ENCODE assay signal across 18 cellular contexts in genomic region chr3:88528494-88528893, GRCh38.
A peak's percentile ranks its signal among the peaks of the same experiment; 100 is the strongest.
DNase-seq lines count a peak whose midpoint lies in the region; ATAC-seq, FAIRE-seq and TF ChIP-seq lines count a peak whose summit lies in the region.
"Had no signal": no experiment of that assay in that cellular context is flagged by ENCODE, and none has a peak within 500 bp of the region (broad histone marks: within the 10 kb centered on the region; RNA-seq: fewer than 3 reads in every experiment).

No MANE protein-coding gene starts in this region.

- H2AK5ac ChIP-seq in H9 (ENCODE audit: insufficient read length, low read length) (no peak overlapping the region), H1 (ENCODE audit: low read depth, low read length) (0 out of 2 replicates have a peak overlapping the region, but pooled peaks have one; percentile 10), neuronal stem cell (ENCODE audit: low read depth, low read length) (no peak overlapping the region)

- TF ChIP-seq CTCF in H9 (conservative IDR thresholded peaks at IDR 0.05) (no peak), H1 (IDR thresholded peaks at IDR 0.05; ENCODE audit: control extremely low read depth in 1 of 3, insufficient read depth in 1 of 3, low read depth in 1 of 3, low read length in 3 of 3) (no peak)

- H3K9me3 Mint-ChIP-seq in H9: peaks cover 0 to 10% of the 10 kb centered on the region in 2 experiments; a peak in 3 of 5 replicates
- peaks cover 23% of the 10 kb centered on the region for H3K9me3 Mint-ChIP-seq in stimulated activated effector memory CD8-positive, alpha-beta T cell treated with anti-CD3 and anti-CD28 coated beads, Interleukin-12 subunit alpha, Interleukin-12 subunit beta, amount 100 ng/mL, for 72 hours
- peaks cover 7% of the 10 kb centered on the region for H3K9me3 Mint-ChIP-seq in T-helper 2 cell treated with Interferon-gamma antibody and Interleukin-4, amounts not matched to agents 5 μg/mL and 100 μg/mL, for 36 hours

- no peaks in the 10 kb centered on the region for H3K4me1 ChIP-seq in H9 (ENCODE audit: insufficient read depth, low read length)
- no peaks in the 10 kb centered on the region for H3K4me1 ChIP-seq in H1 (replicated peaks in 1 of 4; ENCODE audit: control insufficient read depth in 3 of 4, insufficient read depth in 4 of 4, low read length in 3 of 4)
- H3K4me1 ChIP-seq in neuronal stem cell (ENCODE audit: control insufficient read depth in 2 of 2, insufficient read depth in 1 of 2, low read depth in 1 of 2, low read length in 2 of 2): peaks cover 0 to 1% of the 10 kb centered on the region in 2 donors
- H3K4me1 ChIP-seq: BLaER1 had no signal

- no peak for TF ChIP-seq RAD21 in H1 (IDR thresholded peaks at IDR 0.05 in 1 of 2, conservative IDR thresholded peaks at IDR 0.05 in 1 of 2; ENCODE audit: low read depth in 2 of 2, low read length in 2 of 2)

- peak overlapping the region in 2 of 3 experiments; percentile 59 to 85; a peak in 2 of 7 replicates for H3K27ac Mint-ChIP-seq in H9
- H3K27ac Mint-ChIP-seq in stimulated activated effector memory CD8-positive, alpha-beta T cell treated with anti-CD3 and anti-CD28 coated beads, Interleukin-12 subunit alpha, Interleukin-12 subunit beta, amount 100 ng/mL, for 72 hours: no peak overlapping the region
- no peak overlapping the region for H3K27ac Mint-ChIP-seq in T-helper 2 cell treated with Interferon-gamma antibody and Interleukin-4, amounts not matched to agents 5 μg/mL and 100 μg/mL, for 36 hours
- H3K27ac Mint-ChIP-seq: CD14-positive monocyte; CD4-positive, alpha-beta memory T cell; HFFc6 had no signal

- H2BK20ac ChIP-seq in H9 (ENCODE audit: low read depth, low read length, poor library complexity, severe bottlenecking) (no peak overlapping the region), H1 (ENCODE audit: low read length) (no peak overlapping the region)

- H3K36me3 Mint-ChIP-seq in H9 (ENCODE audit: insufficient read depth in 1 of 3, low read depth in 3 of 3): no peaks in the 10 kb centered on the region; a peak in 3 of 7 replicates
- H3K36me3 Mint-ChIP-seq in stimulated activated effector memory CD8-positive, alpha-beta T cell treated with anti-CD3 and anti-CD28 coated beads, Interleukin-12 subunit alpha, Interleukin-12 subunit beta, amount 100 ng/mL, for 72 hours: no peaks in the 10 kb centered on the region
- H3K36me3 Mint-ChIP-seq in T-helper 2 cell treated with Interferon-gamma antibody and Interleukin-4, amounts not matched to agents 5 μg/mL and 100 μg/mL, for 36 hours (ENCODE audit: low read depth): no peaks in the 10 kb centered on the region
- H3K36me3 Mint-ChIP-seq: CD14-positive monocyte; CD4-positive, alpha-beta memory T cell had no signal

- peak; percentile 21 for ATAC-seq in stimulated activated effector memory CD8-positive, alpha-beta T cell treated with anti-CD3 and anti-CD28 coated beads, Interleukin-12 subunit alpha, Interleukin-12 subunit beta, amount 100 ng/mL, for 72 hours
- ATAC-seq: GM12878, HCT116 had no signal

- H4K8ac ChIP-seq in H9 (replicated peaks; ENCODE audit: insufficient read length, low read depth, low read length) (no peak overlapping the region), H1 (ENCODE audit: extremely low read depth, insufficient read depth, low read length) (no peak overlapping the region), neuronal stem cell (ENCODE audit: low read depth, low read length) (no peak overlapping the region)

- no peak overlapping the region for H4K5ac ChIP-seq in H9 (ENCODE audit: insufficient read length, low read depth, low read length)
- H4K5ac ChIP-seq in H1 (ENCODE audit: insufficient read length, low read depth, low read length): no peak overlapping the region

- H3K27me3 Mint-ChIP-seq in H9 (ENCODE audit: low read depth): no peaks in the 10 kb centered on the region; the same call in 1 of the 2 replicates
- H3K27me3 Mint-ChIP-seq in T-helper 2 cell treated with Interferon-gamma antibody and Interleukin-4, amounts not matched to agents 5 μg/mL and 100 μg/mL, for 36 hours (ENCODE audit: low read depth): no peaks in the 10 kb centered on the region
- H3K27me3 Mint-ChIP-seq: CD4-positive, alpha-beta memory T cell had no signal

- H2BK120ac ChIP-seq in H9 (ENCODE audit: low read depth, low read length, poor library complexity, severe bottlenecking) (no peak overlapping the region), H1 (replicated peaks; ENCODE audit: low read depth, low read length) (no peak overlapping the region), neuronal stem cell (ENCODE audit: low read depth, low read length) (no peak overlapping the region)

- H3K4me3 ChIP-seq in H1 (ENCODE audit: extremely low read depth in 1 of 4, insufficient read depth in 2 of 4, low read depth in 3 of 4, low read length in 4 of 4): no peak overlapping the region
- H3K4me3 ChIP-seq in neuronal stem cell (ENCODE audit: low read length in 2 of 2): peak overlapping the region in 1 of 2 donors; percentile 7
- H3K4me3 ChIP-seq: BLaER1, GM12878 had no signal

- H2BK12ac ChIP-seq in H9 (ENCODE audit: insufficient read length, low read depth, low read length) (no peak overlapping the region), H1 (ENCODE audit: low read depth, low read length) (no peak overlapping the region), neuronal stem cell (ENCODE audit: low read length) (no peak overlapping the region)

- no peak for TF ChIP-seq POLR2A in H1 (IDR thresholded peaks at IDR 0.05; ENCODE audit: control extremely low read depth in 1 of 2, low read depth in 2 of 2, low read length in 2 of 2)

- FAIRE-seq in H1 (lab: Jason Lieb, UNC): no peak
- FAIRE-seq: GM12878, GM19239 had no signal

- H3K79me2 ChIP-seq in H9 (ENCODE audit: insufficient read depth, low read length) (no peaks in the 10 kb centered on the region), H1 (ENCODE audit: control insufficient read depth in 1 of 2, insufficient read depth in 2 of 2, low read length in 2 of 2) (no peaks in the 10 kb centered on the region)

- H3K23me2 ChIP-seq in H9 (ENCODE audit: insufficient read length, low read depth, low read length, poor library complexity, severe bottlenecking) (no peaks in the 10 kb centered on the region), H1 (ENCODE audit: low read depth, low read length) (no peaks in the 10 kb centered on the region)

- H3K14ac ChIP-seq in H9 (ENCODE audit: insufficient read depth, low read length) (no peak overlapping the region), H1 (ENCODE audit: insufficient read length) (no peak overlapping the region), neuronal stem cell (ENCODE audit: low read length) (peak overlapping the region; percentile 57)

- H3K27me3 ChIP-seq in H9 (ENCODE audit: insufficient read depth, low read length) (no peaks in the 10 kb centered on the region), H1 (replicated peaks in 1 of 4; ENCODE audit: control insufficient read depth in 3 of 4, extremely low read depth in 1 of 4, insufficient read depth in 3 of 4, low read length in 3 of 4) (no peaks in the 10 kb centered on the region), neuronal stem cell (ENCODE audit: control insufficient read depth in 3 of 3, insufficient read depth in 3 of 3, low read depth in 1 of 3, low read length in 3 of 3) (no peaks in the 10 kb centered on the region)
- H3K27me3 ChIP-seq: BLaER1 had no signal

- no peaks in the 10 kb centered on the region for H3K4me1 Mint-ChIP-seq in H9
- H3K4me1 Mint-ChIP-seq in stimulated activated effector memory CD8-positive, alpha-beta T cell treated with anti-CD3 and anti-CD28 coated beads, Interleukin-12 subunit alpha, Interleukin-12 subunit beta, amount 100 ng/mL, for 72 hours: no peaks in the 10 kb centered on the region
- no peaks in the 10 kb centered on the region for H3K4me1 Mint-ChIP-seq in T-helper 2 cell treated with Interferon-gamma antibody and Interleukin-4, amounts not matched to agents 5 μg/mL and 100 μg/mL, for 36 hours (ENCODE audit: low read depth)
- H3K4me1 Mint-ChIP-seq: CD14-positive monocyte; CD4-positive, alpha-beta memory T cell had no signal

- H3K79me1 ChIP-seq in H9 (ENCODE audit: insufficient read depth, low read depth, low read length, poor library complexity, severe bottlenecking) (no peaks in the 10 kb centered on the region), H1 (ENCODE audit: low read depth, low read length) (no peaks in the 10 kb centered on the region), neuronal stem cell (ENCODE audit: low read depth, low read length) (no peaks in the 10 kb centered on the region)

- no peak overlapping the region; a peak in 1 of 5 replicates for H3K4me3 Mint-ChIP-seq in H9
- H3K4me3 Mint-ChIP-seq in stimulated activated effector memory CD8-positive, alpha-beta T cell treated with anti-CD3 and anti-CD28 coated beads, Interleukin-12 subunit alpha, Interleukin-12 subunit beta, amount 100 ng/mL, for 72 hours: no peak overlapping the region
- H3K4me3 Mint-ChIP-seq in T-helper 2 cell treated with Interferon-gamma antibody and Interleukin-4, amounts not matched to agents 5 μg/mL and 100 μg/mL, for 36 hours: no peak overlapping the region
- H3K4me3 Mint-ChIP-seq: CD14-positive monocyte; CD4-positive, alpha-beta memory T cell; HFFc6 had no signal

- CTCF ChIA-PET in H1 (lab: Charles Lee; ENCODE audit: partially characterized antibody): interaction anchor here (1.3 kb wide), 1 partner anchor 15 kb away, joined by 3 read pairs; no protein-coding TSS in a partner anchor

- no peak overlapping the region for H3K56ac ChIP-seq in H9 (ENCODE audit: insufficient read length, low read depth, low read length)
- H3K56ac ChIP-seq in H1 (replicated peaks; ENCODE audit: insufficient read length, low read depth, low read length): no peak overlapping the region

- H3K36me3 ChIP-seq in H1 (ENCODE audit: control insufficient read depth in 2 of 4, insufficient read depth in 4 of 4, low read length in 3 of 4) (no peaks in the 10 kb centered on the region), neuronal stem cell (replicated peaks in 1 of 2; ENCODE audit: control insufficient read depth in 2 of 2, insufficient read depth in 2 of 2, low read length in 2 of 2) (no peaks in the 10 kb centered on the region)
- H3K36me3 ChIP-seq: BLaER1 had no signal

- H2AFZ ChIP-seq in H9 (ENCODE audit: low read length) (no peak overlapping the region), H1 (ENCODE audit: low read length) (no peak overlapping the region), neuronal stem cell (ENCODE audit: low read length) (no peak overlapping the region)

- no peak for TF ChIP-seq EP300 in H1 (IDR thresholded peaks at IDR 0.05; ENCODE audit: borderline replicate concordance in 1 of 2, low read depth in 2 of 2, low read length in 2 of 2)

- H3K18ac ChIP-seq in H9 (ENCODE audit: insufficient read length, low read depth, low read length) (no peak overlapping the region), H1 (ENCODE audit: extremely low read depth, low read length) (no peak overlapping the region), neuronal stem cell (ENCODE audit: low read length) (peak overlapping the region; percentile 68)

- H3K23ac ChIP-seq in H9 (ENCODE audit: insufficient read length, low read depth, low read length) (no peak overlapping the region), H1 (ENCODE audit: insufficient read length) (no peak overlapping the region), neuronal stem cell (ENCODE audit: low read depth, low read length, poor library complexity) (peak overlapping the region; percentile 21)

- H4K91ac ChIP-seq in H9 (ENCODE audit: insufficient read length, low read depth, low read length) (no peak overlapping the region), H1 (replicated peaks; ENCODE audit: insufficient read length, low read length) (no peak overlapping the region), neuronal stem cell (ENCODE audit: low read depth, low read length, poor library complexity) (no peak overlapping the region)

- H2BK15ac ChIP-seq in H9 (ENCODE audit: low read depth, low read length) (no peak overlapping the region), H1 (ENCODE audit: low read length) (0 out of 2 replicates have a peak overlapping the region, but pooled peaks have one; percentile 5), neuronal stem cell (ENCODE audit: low read length) (peak overlapping the region; percentile 60)

- no peaks in the 10 kb centered on the region for H4K20me1 ChIP-seq in H9 (ENCODE audit: control insufficient read depth, insufficient read depth, insufficient read length)
- H4K20me1 ChIP-seq in H1 (replicated peaks in 1 of 2; ENCODE audit: control insufficient read depth in 1 of 2, insufficient read depth in 2 of 2, low read length in 2 of 2): no peaks in the 10 kb centered on the region
- H4K20me1 ChIP-seq: BLaER1 had no signal

- H3K9me3 ChIP-seq in H9 (ENCODE audit: control insufficient read depth, low read depth, low read length): no peaks in the 10 kb centered on the region
- H3K9me3 ChIP-seq in H1 (ENCODE audit: insufficient read depth in 2 of 2, low read depth in 1 of 2, low read length in 1 of 2): no peaks in the 10 kb centered on the region
- peaks cover 0 to 1% of the 10 kb centered on the region in 2 donors for H3K9me3 ChIP-seq in neuronal stem cell (replicated peaks in 1 of 2; ENCODE audit: control insufficient read depth in 2 of 2, insufficient read depth in 1 of 2, low read depth in 1 of 2, low read length in 2 of 2)
- H3K9me3 ChIP-seq: BLaER1 had no signal

- no peak overlapping the region for H2BK5ac ChIP-seq in H9 (ENCODE audit: insufficient read length, low read length)
- 0 out of 2 replicates have a peak overlapping the region, but pooled peaks have one; percentile 60 for H2BK5ac ChIP-seq in H1 (ENCODE audit: low read depth, low read length)
- H2BK5ac ChIP-seq in neuronal stem cell (ENCODE audit: low read length): peak overlapping the region; percentile 4

- POLR2A ChIA-PET in H1 (lab: Charles Lee; ENCODE audit: partially characterized antibody): no interaction called here

- WGBS in H9 (ENCODE audit: extremely low coverage, insufficient read length, low lambda C conversion rate): no CpG with 5 or more reads among the region's 3 CpGs
- WGBS in H1 (ENCODE audit: extremely low coverage in 1 of 2, insufficient coverage in 1 of 2, insufficient read length in 1 of 2, insufficient replicate concordance in 2 of 2, low coverage in 1 of 2, low lambda C conversion rate in 2 of 2, missing lambda C conversion rate in 1 of 2), 2 experiments: 76% methylated on average over 3 of the region's 3 CpGs; no CpG with 5 or more reads in 1 of the 2 experiments
- no CpG with 5 or more reads among the region's 3 CpGs for whole genome bisulfite sequencing in neuronal stem cell (ENCODE audit: extremely low coverage in 2 of 2, insufficient read length in 2 of 2, insufficient replicate concordance in 1 of 2), 2 donors

- H3K9ac ChIP-seq in H9 (ENCODE audit: extremely low read depth, insufficient read length, low read length) (no peak overlapping the region), H1 (replicated peaks in 1 of 4; ENCODE audit: extremely low read depth in 1 of 4, low read depth in 3 of 4, low read length in 3 of 4) (no peak overlapping the region), neuronal stem cell (ENCODE audit: low read depth, low read length, poor library complexity) (peak overlapping the region; percentile 78)
- H3K9ac ChIP-seq: BLaER1 had no signal

- no peak overlapping the region for H3K27ac ChIP-seq in H9 (ENCODE audit: insufficient read length, low read depth, low read length)
- no peak overlapping the region; the same call in 1 of the 2 replicates for H3K27ac ChIP-seq in H1 (ENCODE audit: low read depth, low read length)
- H3K27ac ChIP-seq in neuronal stem cell (replicated peaks; ENCODE audit: low read length): no peak overlapping the region
- H3K27ac ChIP-seq: BLaER1 had no signal

- DNase-seq in H9 (no peak), H1 (ENCODE audit: low read depth in 1 of 2, low spot score in 2 of 2) (no peak), neuronal stem cell (ENCODE audit: low spot score) (no peak), COLO668 (lab: John Stamatoyannopoulos, UW; ENCODE audit: unreplicated experiment) (no peak), hepatic stellate cell (ENCODE audit: low spot score) (no peak), amniotic stem cell (lab: John Stamatoyannopoulos, UW) (no peak)
- DNase-seq in stimulated activated effector memory CD8-positive, alpha-beta T cell treated with anti-CD3 and anti-CD28 coated beads, Interleukin-12 subunit alpha, Interleukin-12 subunit beta, amount 100 ng/mL, for 72 hours (ENCODE audit: low spot score in 2 of 2): no peak
- no peak for DNase-seq in T-helper 2 cell treated with Interferon-gamma antibody and Interleukin-4, amounts not matched to agents 5 μg/mL and 100 μg/mL, for 36 hours (ENCODE audit: low spot score)
- DNase-seq: 8988T, Calu3, DMS79 treated with DMSO at 0.1 percent for 48 hours, HFFc6 had no signal

- H3K4ac ChIP-seq in H9 (ENCODE audit: low read depth, low read length) (no peak overlapping the region), H1 (replicated peaks; ENCODE audit: insufficient read length, low read depth, low read length) (no peak overlapping the region), neuronal stem cell (ENCODE audit: low read length) (peak overlapping the region; percentile 40)

- no peak overlapping the region for H3T11ph ChIP-seq in H9 (ENCODE audit: low read length)

- H3K4me2 ChIP-seq in H9 (ENCODE audit: insufficient read depth, insufficient read length, low read length) (no peak overlapping the region), H1 (ENCODE audit: insufficient read depth in 1 of 2, low read depth in 2 of 2, low read length in 2 of 2) (no peak overlapping the region), neuronal stem cell (ENCODE audit: insufficient read depth, low read length, poor library complexity, severe bottlenecking) (no peak overlapping the region)
- H3K4me2 ChIP-seq: BLaER1 had no signal

Comparison
In these comparisons a context has a peak if more than half of its experiments do, and no peak if none do; other contexts are left out.
1. H3K27ac Mint-ChIP-seq: peak in H9 (2 of 3); none in stimulated activated effector memory CD8-positive, alpha-beta T cell treated with anti-CD3 and anti-CD28 coated beads, Interleukin-12 subunit alpha, Interleukin-12 subunit beta, amount 100 ng/mL, for 72 hours (single experiment) and T-helper 2 cell treated with Interferon-gamma antibody and Interleukin-4, amounts not matched to agents 5 μg/mL and 100 μg/mL, for 36 hours (single experiment).